Comparison of ENCODE assay signal across 8 cellular contexts in genomic region chr6:169654590-169655391, GRCh38. TPM values are rescaled to one million over a fixed set of nuclear protein-coding genes. Genes with fewer than 3 reads are reported as not detected.
A peak's percentile ranks its signal among the peaks of the same experiment; 100 is the strongest.
DNase-seq lines count a peak whose midpoint lies in the region; ATAC-seq, FAIRE-seq and TF ChIP-seq lines count a peak whose summit lies in the region.

No MANE protein-coding gene starts in this region.

- H3K4me3 ChIP-seq in OCI-LY7 (ENCODE audit: low read depth, low read length, poor library complexity, severe bottlenecking) (peak overlapping the region; percentile 51), prostate gland (peak overlapping the region; percentile 26 to 36), upper lobe of left lung (peak overlapping the region; percentile 14 to 58 (median 47))

- intact Hi-C loops in OCI-LY7 (cut with micrococcal nuclease; ENCODE audit: unreplicated experiment), result no loop called here
- intact Hi-C loops in prostate gland (cut with DNase I), result loop anchor here (10.0 kb wide), 1 partner anchor 700 kb away; no protein-coding TSS in a partner anchor

- H3K4me3 Mint-ChIP-seq in activated naive CD4-positive, alpha-beta T cell treated with anti-CD3 and anti-CD28 coated beads, Interleukin-2, amount 10 ng/mL, durations not matched to agents 7 days and 5 days, result peak overlapping the region; percentile 82

- H3K36me3 ChIP-seq in OCI-LY7 (ENCODE audit: insufficient read depth, low read length), result peaks cover 66% of the 10 kb centered on the region
- no peaks in the 10 kb centered on the region for H3K36me3 ChIP-seq in prostate gland
- peaks cover 0 to 28% (median 9%) of the 10 kb centered on the region in 4 donors for H3K36me3 ChIP-seq in upper lobe of left lung

- H3K27ac ChIP-seq in OCI-LY7 (ENCODE audit: low read depth, low read length, poor library complexity, severe bottlenecking) (no peak overlapping the region), prostate gland (peak overlapping the region; percentile 50 to 60), upper lobe of left lung (peak overlapping the region; percentile 53 to 80 (median 67))

- peaks cover 2% of the 10 kb centered on the region for H3K36me3 Mint-ChIP-seq in activated naive CD4-positive, alpha-beta T cell treated with anti-CD3 and anti-CD28 coated beads, Interleukin-2, amount 10 ng/mL, durations not matched to agents 7 days and 5 days

- ATAC-seq in HG02885 (IDR thresholded peaks at IDR 0.05; ENCODE audit: poor library complexity, unreplicated experiment), result peak; percentile 89
- peak; percentile 95 to 96 for ATAC-seq in upper lobe of left lung (ENCODE audit: low FRiP score in 2 of 2)

- no TSS peak for BruUV-seq in OCI-LY7 (replicated peaks; lab: Mats Ljungman, UMichigan)

- TF ChIP-seq POLR2A in GM12892 (IDR thresholded peaks at IDR 0.05; ENCODE audit: low read depth, low read length) (no peak), prostate gland (IDR thresholded peaks at IDR 0.05) (peak; percentile 19), upper lobe of left lung (IDR thresholded peaks at IDR 0.05) (peak in 1 of 4 donors; percentile 38)

- TF ChIP-seq CTCF in OCI-LY7 (conservative IDR thresholded peaks at IDR 0.05; ENCODE audit: low read length), result no peak
- TF ChIP-seq CTCF in prostate gland (IDR thresholded peaks at IDR 0.05), result peak in 2 of 4 experiments; percentile 19 to 41
- peak in 2 of 6 experiments; percentile 43 to 45 for TF ChIP-seq CTCF in upper lobe of left lung (IDR thresholded peaks at IDR 0.05)

- POLR2A ChIA-PET in OCI-LY7 (lab: Charles Lee), result no interaction called here

- H4K20me1 ChIP-seq in OCI-LY7 (ENCODE audit: insufficient read depth, low read length), result no peaks in the 10 kb centered on the region

- no peaks in the 10 kb centered on the region for H3K4me1 ChIP-seq in OCI-LY7 (ENCODE audit: insufficient read depth, low read length, poor library complexity, severe bottlenecking)
- no peaks in the 10 kb centered on the region for H3K4me1 ChIP-seq in prostate gland (replicated peaks)
- peaks cover 0 to 9% (median 3%) of the 10 kb centered on the region in 4 donors for H3K4me1 ChIP-seq in upper lobe of left lung

- H3K27me3 ChIP-seq in prostate gland (replicated peaks; ENCODE audit: insufficient read depth), result no peaks in the 10 kb centered on the region
- no peaks in the 10 kb centered on the region for H3K27me3 ChIP-seq in upper lobe of left lung

- TF ChIP-seq EP300 in upper lobe of left lung (IDR thresholded peaks at IDR 0.05), result no peak

- H3K27me3 Mint-ChIP-seq in activated naive CD4-positive, alpha-beta T cell treated with anti-CD3 and anti-CD28 coated beads, Interleukin-2, amount 10 ng/mL, durations not matched to agents 7 days and 5 days, result no peaks in the 10 kb centered on the region

- CTCF ChIA-PET in OCI-LY7 (lab: Charles Lee; ENCODE audit: unreplicated experiment), result no interaction called here
- CTCF ChIA-PET in activated naive CD4-positive, alpha-beta T cell treated with anti-CD3 and anti-CD28 coated beads, Interleukin-2, amount 10 ng/mL, durations not matched to agents 7 days and 5 days (lab: Charles Lee), result no interaction called here

- 47% methylated on average over 47 of the region's 47 CpGs for WGBS in prostate gland
- 48 to 57% methylated on average over 42 to 47 of the region's 47 CpGs for WGBS in upper lobe of left lung, 2 donors

- no peaks in the 10 kb centered on the region for H3K9me3 Mint-ChIP-seq in activated naive CD4-positive, alpha-beta T cell treated with anti-CD3 and anti-CD28 coated beads, Interleukin-2, amount 10 ng/mL, durations not matched to agents 7 days and 5 days

- H3K79me2 ChIP-seq in OCI-LY7 (ENCODE audit: insufficient read depth, low read depth, low read length), result no peaks in the 10 kb centered on the region

- H3K9me2 ChIP-seq in OCI-LY7 (ENCODE audit: insufficient read depth, low read length), result no peaks in the 10 kb centered on the region

- H3K27ac Mint-ChIP-seq in activated naive CD4-positive, alpha-beta T cell treated with anti-CD3 and anti-CD28 coated beads, Interleukin-2, amount 10 ng/mL, durations not matched to agents 7 days and 5 days, result peak overlapping the region; percentile 45

- H3K4me2 ChIP-seq in OCI-LY7 (ENCODE audit: low read length), result peak overlapping the region; percentile 40; the same call in 1 of the 2 replicates

- peaks cover 10% of the 10 kb centered on the region for H3K4me1 Mint-ChIP-seq in activated naive CD4-positive, alpha-beta T cell treated with anti-CD3 and anti-CD28 coated beads, Interleukin-2, amount 10 ng/mL, durations not matched to agents 7 days and 5 days

- DNase-seq in GM12892 (ENCODE audit: insufficient read length), result peak; percentile 62
- peak; percentile 56 for DNase-seq in OCI-LY7 (ENCODE audit: low spot score)
- peak; percentile 80 for DNase-seq in activated naive CD4-positive, alpha-beta T cell treated with anti-CD3 and anti-CD28 coated beads, Interleukin-2, amount 10 ng/mL, durations not matched to agents 7 days and 5 days
- peak; percentile 76 for DNase-seq in germinal center (ENCODE audit: low spot score)
- peak; percentile 65 for DNase-seq in prostate gland (ENCODE audit: low spot score)
- peak; percentile 73 to 92 for DNase-seq in upper lobe of left lung
- no peak for DNase-seq in KG1 (lab: John Stamatoyannopoulos, UW)

- no peak overlapping the region; the same call in 1 of the 2 replicates for H2AFZ ChIP-seq in OCI-LY7 (ENCODE audit: low read length)

- no peaks in the 10 kb centered on the region for H3K9me3 ChIP-seq in OCI-LY7 (ENCODE audit: low read length)
- no peaks in the 10 kb centered on the region for H3K9me3 ChIP-seq in prostate gland
- no peaks in the 10 kb centered on the region for H3K9me3 ChIP-seq in upper lobe of left lung

- FAIRE-seq in GM12892 (lab: Jason Lieb, UNC), result peak; percentile 62

RNA-seq across cellular contexts. Expression of gene WDR27, which starts 47.0 kb away (rescaled TPM):
- polyA plus RNA-seq in GM12892 (2012; ENCODE audit: missing spikeins), result 23.0 TPM
- total RNA-seq in OCI-LY7 (2014; rRNA removed; shearing (Covaris generic)), result 69.5 and 77.2 TPM in 2 replicates
- total RNA-seq in OCI-LY7 (2022) (107 and 108 TPM in 2 replicates), prostate gland (10 to 100 TPM; 17.8 to 53.1 TPM), upper lobe of left lung (10 to 100 TPM; 20.1 to 80.7 (median 40.3) TPM)

RNA-seq across cellular contexts. Expression of gene C6orf120, which starts 47.1 kb away (rescaled TPM):
- polyA plus RNA-seq in GM12892 (2012; ENCODE audit: missing spikeins), result 12.0 TPM
- total RNA-seq in OCI-LY7 (2014; rRNA removed; shearing (Covaris generic)), result 30.3 and 31.0 TPM in 2 replicates
- total RNA-seq in OCI-LY7 (2022), result 19.0 and 21.3 TPM in 2 replicates
- 10 to 100 TPM; 23.6 to 41.8 TPM for total RNA-seq in prostate gland
- 10 to 100 TPM; 16.8 to 33.5 (median 26.9) TPM for total RNA-seq in upper lobe of left lung
